25 cellular contexts compared by ENCODE assay signal in the genomic region with DNA sequence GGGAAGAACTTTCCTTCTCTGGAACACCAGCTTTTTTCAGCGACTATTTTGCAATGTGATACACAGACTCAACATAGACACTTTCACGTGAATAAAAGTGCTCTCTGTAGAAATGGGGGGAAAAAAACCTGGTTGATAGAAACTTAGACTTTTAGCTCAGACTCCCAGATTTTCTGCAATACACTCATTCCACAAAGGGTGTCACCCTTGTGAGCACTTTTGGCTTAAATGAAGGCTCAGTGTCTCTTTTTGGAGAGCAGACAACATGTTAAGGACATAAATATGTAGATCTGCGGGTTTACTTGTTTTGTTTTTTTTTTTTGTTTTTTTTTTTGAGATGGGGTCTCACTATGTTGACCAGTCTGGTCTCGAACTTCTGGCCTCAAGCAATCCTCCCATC.
"Had no signal": no experiment of that assay in that cellular context is flagged by ENCODE, and none has a peak within 500 bp of the region (broad histone marks: within the 10 kb centered on the region; RNA-seq: fewer than 3 reads in every experiment).

No MANE protein-coding gene starts in this region.

- H3K27ac ChIP-seq: lower lobe of right lung, pancreas, prostate gland, tibial nerve, uterus had no signal

- DNase-seq: kidney glomerular epithelial cell; left cardiac atrium; left ventricle myocardium superior; lower lobe of right lung; mammary epithelial cell; mesenchymal stem cell; naive thymus-derived CD8-positive, alpha-beta T cell; nucleus accumbens; pancreas; posterior cingulate gyrus; stimulated activated CD4-positive, alpha-beta T cell treated with anti-CD3 and anti-CD28 coated beads, Interleukin-1b, Interleukin-23, amount 100 ng/mL, for 48 hours; stimulated activated CD4-positive, alpha-beta T cell treated with anti-CD3 and anti-CD28 coated beads, Interleukin-2, amount 100 ng/mL, for 48 hours; stimulated activated CD4-positive, alpha-beta T cell treated with anti-CD3 and anti-CD28 coated beads, Interleukin-4, amount 100 ng/mL, for 4 hours; stimulated activated CD8-positive, alpha-beta memory T cell treated with anti-CD3 and anti-CD28 coated beads, Interleukin-4, amount 100 ng/mL, for 48 hours; stimulated activated naive CD4-positive, alpha-beta T cell treated with Interleukin-2 at 50 U/mL for 16 hours; stimulated activated naive CD8-positive, alpha-beta T cell treated with anti-CD3 and anti-CD28 coated beads, Interleukin-15, amount 100 ng/mL, for 72 hours; substantia nigra; uterus had no signal

- H3K4me2 ChIP-seq: smooth muscle cell had no signal

- H3K9me3 Mint-ChIP-seq: nephron, neural crest cell, type B pancreatic cell had no signal

- H3K36me3 Mint-ChIP-seq: naive thymus-derived CD8-positive, alpha-beta T cell; stimulated activated memory B cell treated with anti-CD40 and anti-IgM and Interleukin-4, amounts not matched to agents 10 μg/mL and 1 μg/mL and 100 μg/mL, for 72 hours; type B pancreatic cell had no signal

- H3K36me3 ChIP-seq: lower lobe of right lung, pancreas, prostate gland, tibial nerve, uterus had no signal

- H3K4me1 ChIP-seq: lower lobe of right lung, prostate gland, tibial nerve, uterus had no signal

- H3K27me3 ChIP-seq: pancreas, tibial nerve, uterus had no signal

- H3K4me3 ChIP-seq: lower lobe of right lung, pancreas, prostate gland, smooth muscle cell, tibial nerve, uterus had no signal

- H3K4me3 Mint-ChIP-seq: naive thymus-derived CD8-positive, alpha-beta T cell; nephron; neural crest cell; stimulated activated memory B cell treated with anti-CD40 and anti-IgM and Interleukin-4, amounts not matched to agents 10 μg/mL and 1 μg/mL and 100 μg/mL, for 72 hours; stimulated activated naive CD8-positive, alpha-beta T cell treated with anti-CD3 and anti-CD28 coated beads, Interleukin-15, amount 100 ng/mL, for 72 hours; type B pancreatic cell had no signal

- H3K27me3 Mint-ChIP-seq: stimulated activated memory B cell treated with anti-CD40 and anti-IgM and Interleukin-4, amounts not matched to agents 10 μg/mL and 1 μg/mL and 100 μg/mL, for 72 hours; stimulated activated naive CD8-positive, alpha-beta T cell treated with anti-CD3 and anti-CD28 coated beads, Interleukin-15, amount 100 ng/mL, for 72 hours; type B pancreatic cell had no signal

- H3K27ac Mint-ChIP-seq: naive thymus-derived CD8-positive, alpha-beta T cell; nephron; stimulated activated memory B cell treated with anti-CD40 and anti-IgM and Interleukin-4, amounts not matched to agents 10 μg/mL and 1 μg/mL and 100 μg/mL, for 72 hours; stimulated activated naive CD8-positive, alpha-beta T cell treated with anti-CD3 and anti-CD28 coated beads, Interleukin-15, amount 100 ng/mL, for 72 hours; type B pancreatic cell had no signal

- H3K9me3 ChIP-seq: lower lobe of right lung, pancreas, prostate gland, uterus had no signal

- H3K4me1 Mint-ChIP-seq: naive thymus-derived CD8-positive, alpha-beta T cell; neural crest cell; stimulated activated memory B cell treated with anti-CD40 and anti-IgM and Interleukin-4, amounts not matched to agents 10 μg/mL and 1 μg/mL and 100 μg/mL, for 72 hours; stimulated activated naive CD8-positive, alpha-beta T cell treated with anti-CD3 and anti-CD28 coated beads, Interleukin-15, amount 100 ng/mL, for 72 hours had no signal
